ENCODE assay signal across 8 cellular contexts in genomic region chr7:2209146-2209960, GRCh38.
A peak's percentile ranks its signal among the peaks of the same experiment; 100 is the strongest.
DNase-seq lines count a peak whose midpoint lies in the region; ATAC-seq and TF ChIP-seq lines count a peak whose summit lies in the region.

No MANE protein-coding gene starts in this region.

- H3K36me3 Mint-ChIP-seq in activated naive CD4-positive, alpha-beta T cell treated with anti-CD3 and anti-CD28 coated beads, Interleukin-2, amount 10 ng/mL, durations not matched to agents 7 days and 5 days, result peaks cover 26% of the 10 kb centered on the region

- no peaks in the 10 kb centered on the region for H3K9me3 Mint-ChIP-seq in activated naive CD4-positive, alpha-beta T cell treated with anti-CD3 and anti-CD28 coated beads, Interleukin-2, amount 10 ng/mL, durations not matched to agents 7 days and 5 days

- H3K4me1 Mint-ChIP-seq in activated naive CD4-positive, alpha-beta T cell treated with anti-CD3 and anti-CD28 coated beads, Interleukin-2, amount 10 ng/mL, durations not matched to agents 7 days and 5 days, result peaks cover 3% of the 10 kb centered on the region

- no peaks in the 10 kb centered on the region for H3K27me3 Mint-ChIP-seq in activated naive CD4-positive, alpha-beta T cell treated with anti-CD3 and anti-CD28 coated beads, Interleukin-2, amount 10 ng/mL, durations not matched to agents 7 days and 5 days

- H3K4me3 ChIP-seq in AG04449 (ENCODE audit: low read depth, low read length), result no peak overlapping the region

- peak; percentile 99 for TF ChIP-seq CTCF in AG04449 (IDR thresholded peaks at IDR 0.05; ENCODE audit: insufficient read depth, low read length, missing control alignments)
- peak; percentile 84 for TF ChIP-seq CTCF in GM12874 (IDR thresholded peaks at IDR 0.05; ENCODE audit: insufficient read depth, low read depth, low read length)

- no peak overlapping the region for H3K27ac Mint-ChIP-seq in activated naive CD4-positive, alpha-beta T cell treated with anti-CD3 and anti-CD28 coated beads, Interleukin-2, amount 10 ng/mL, durations not matched to agents 7 days and 5 days

- CTCF ChIA-PET in AG04449 (lab: Yijun Ruan, JAX), result interaction anchor here (0.6 to 3.7 kb wide), 49 partner anchors 8 to 705 kb away, joined by 3 to 19 read pairs (median 3); partner anchors contain the start of genes EIF3B, INTS1 and PSMG3
- CTCF ChIA-PET in activated naive CD4-positive, alpha-beta T cell treated with anti-CD3 and anti-CD28 coated beads, Interleukin-2, amount 10 ng/mL, durations not matched to agents 7 days and 5 days (lab: Charles Lee), result interaction anchor here (0.6 to 1.4 kb wide), 5 partner anchors 38 to 639 kb away, joined by 3 read pairs; no protein-coding TSS in a partner anchor

- POLR2A ChIA-PET in AG04449 (lab: Yijun Ruan, JAX), result interaction anchor here (0.6 kb wide), 1 partner anchor 140 kb away, joined by 3 read pairs; no protein-coding TSS in a partner anchor

- ATAC-seq in HG03095 (IDR thresholded peaks at IDR 0.05; ENCODE audit: unreplicated experiment), result peak; percentile 46

- H3K4me3 Mint-ChIP-seq in activated naive CD4-positive, alpha-beta T cell treated with anti-CD3 and anti-CD28 coated beads, Interleukin-2, amount 10 ng/mL, durations not matched to agents 7 days and 5 days, result no peak overlapping the region

- DNase-seq in AG04449 (ENCODE audit: low read depth, low spot score) (no peak), OCI-M1 (lab: John Stamatoyannopoulos, UW) (peak; percentile 1), glomerular visceral epithelial cell (ENCODE audit: extremely low spot score) (peak; percentile 52), posterior cingulate gyrus (peak; percentile 68 to 98 (median 86)), LoVo (ENCODE audit: low spot score) (no peak)
- peak; percentile 68 for DNase-seq in activated naive CD4-positive, alpha-beta T cell treated with anti-CD3 and anti-CD28 coated beads, Interleukin-2, amount 10 ng/mL, durations not matched to agents 7 days and 5 days

- intact Hi-C loops in posterior cingulate gyrus (cut with DNase I), result loop anchor here (1.0 to 2.0 kb wide), 2 partner anchors 545 to 630 kb away; no protein-coding TSS in a partner anchor

Comparison
In these comparisons a context has a peak if more than half of its experiments do, and no peak if none do; other contexts are left out.
1. DNase-seq: peak in OCI-M1 (single experiment), activated naive CD4-positive, alpha-beta T cell treated with anti-CD3 and anti-CD28 coated beads, Interleukin-2, amount 10 ng/mL, durations not matched to agents 7 days and 5 days (single experiment), glomerular visceral epithelial cell (single experiment) and posterior cingulate gyrus (10 of 10); none in AG04449 (single experiment) and LoVo (single experiment).